ENCODE assay signal across 34 cellular contexts in genomic region chr18:22145160-22145559, GRCh38.
"Had no signal": no experiment of that assay in that cellular context is flagged by ENCODE, and none has a peak within 500 bp of the region (broad histone marks: within the 10 kb centered on the region; RNA-seq: fewer than 3 reads in every experiment).

No MANE protein-coding gene starts in this region.

- H3K27ac ChIP-seq: KMS-11 had no signal

- H3K4me2 ChIP-seq: KMS-11 had no signal

- H3K9ac ChIP-seq: KMS-11 had no signal

- H3K27me3 ChIP-seq: MG63 had no signal

- H3K4me3 ChIP-seq: MG63 had no signal

- H3K9me3 ChIP-seq: MG63 had no signal

- H3K36me3 ChIP-seq: MG63 had no signal

- DNase-seq: Karpas-422, Kasumi-1, KG1, MG63, MM.1S, MV-4-11, NCI-H1048, NCI-H1092, NCI-H1092 treated with DMSO at 0.1 percent for 48 hours, NCI-H1105, NCI-H1105 treated with DMSO at 0.1 percent for 48 hours, NCI-H1417, NCI-H1417 treated with DMSO at 0.1 percent for 48 hours, NCI-H1436, NCI-H1436 treated with DMSO at 0.1 percent for 48 hours, NCI-H146, NCI-H1694, NCI-H1694 treated with DMSO at 0.1 percent for 48 hours, NCI-H187, NCI-H187 treated with DMSO at 0.1 percent for 48 hours, NCI-H1930, NCI-H2029, NCI-H2029 treated with DMSO at 0.1 percent for 48 hours, NCI-H2081, NCI-H2081 treated with DMSO at 0.1 percent for 48 hours, NCI-H2107, NCI-H2171, NCI-H2171 treated with DMSO at 0.1 percent for 48 hours, NCI-H2227 treated with DMSO at 0.1 percent for 48 hours, NCI-H226, NCI-H345, NCI-H446, NCI-H446 treated with DMSO at 0.1 percent for 48 hours had no signal
